ENCODE assay signal across 1 cellular context in the genomic region with DNA sequence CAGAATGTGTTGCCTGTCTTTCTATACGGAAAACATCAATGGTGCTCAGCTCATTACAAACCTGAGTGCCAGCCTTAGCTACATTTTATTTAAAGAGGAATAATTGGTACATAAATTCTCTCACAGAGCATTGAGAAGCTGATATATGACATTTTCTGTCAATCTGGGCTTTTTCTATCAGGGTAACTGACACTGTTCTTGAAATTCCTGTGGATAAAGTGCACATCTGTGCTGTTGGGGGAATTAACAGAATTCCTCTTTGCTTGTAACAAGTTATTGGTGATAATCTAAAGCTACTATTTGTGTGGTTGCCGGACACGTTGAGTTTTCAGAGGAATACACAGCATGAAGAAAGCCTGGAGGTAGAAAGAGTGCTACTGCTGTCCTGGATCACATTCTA.
"Had no signal": no experiment of that assay in that cellular context is flagged by ENCODE, and none has a peak within 500 bp of the region (broad histone marks: within the 10 kb centered on the region; RNA-seq: fewer than 3 reads in every experiment).

No MANE protein-coding gene starts in this region.

- H3K4me3 ChIP-seq: GM12878 had no signal

- ATAC-seq: GM12878 had no signal
